29 cellular contexts compared by ENCODE assay signal in the genomic region with DNA sequence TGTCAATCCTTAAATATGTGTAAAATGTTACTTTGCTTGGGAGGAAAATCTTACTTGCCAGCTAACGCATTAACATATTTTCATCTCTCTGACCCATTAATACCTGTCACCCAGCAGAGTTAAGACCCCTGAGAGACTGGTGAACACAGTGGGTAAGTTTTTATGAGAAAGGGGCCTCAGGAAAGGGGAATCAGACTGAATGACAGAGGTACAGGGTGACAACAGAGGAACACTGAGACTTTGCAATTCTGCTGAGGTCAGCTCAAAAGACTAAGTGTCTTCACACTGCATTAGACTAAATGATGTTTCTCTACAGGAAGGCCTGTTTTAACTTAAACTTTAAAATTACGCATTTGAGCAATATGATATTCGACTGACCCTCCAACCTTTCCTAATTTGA.
"Had no signal": no experiment of that assay in that cellular context is flagged by ENCODE, and none has a peak within 500 bp of the region (broad histone marks: within the 10 kb centered on the region; RNA-seq: fewer than 3 reads in every experiment).

No MANE protein-coding gene starts in this region.

- H3K27ac Mint-ChIP-seq: activated CD4-positive, alpha-beta memory T cell treated with anti-CD3 and anti-CD28 coated beads for 36 hours; activated CD4-positive, alpha-beta T cell treated with anti-CD3 and anti-CD28 coated beads, Interleukin-2, amount 10 ng/mL, durations not matched to agents 7 days and 5 days; activated naive CD8-positive, alpha-beta T cell treated with anti-CD3 and anti-CD28 coated beads, Interleukin-2, amount 10 ng/mL, durations not matched to agents 7 days and 5 days; activated T-cell treated with anti-CD3 and anti-CD28 coated beads, Interleukin-2, amount 50 U/mL, for 72 hours; activated T-helper 2 cell treated with anti-CD3 and anti-CD28 coated beads, Interferon-gamma antibody, Interleukin-2, Interleukin-4, amounts not matched to agents 10 μg/mL and 5 μg/mL and 100 μg/mL, durations not matched to agents 14 hours and 24 hours and 36 hours had no signal

- H3K4me3 Mint-ChIP-seq: activated CD4-positive, alpha-beta memory T cell treated with anti-CD3 and anti-CD28 coated beads for 36 hours; activated CD4-positive, alpha-beta T cell treated with anti-CD3 and anti-CD28 coated beads, Interleukin-2, amount 10 ng/mL, durations not matched to agents 7 days and 5 days; activated naive CD8-positive, alpha-beta T cell treated with anti-CD3 and anti-CD28 coated beads, Interleukin-2, amount 10 ng/mL, durations not matched to agents 7 days and 5 days; activated T-cell treated with anti-CD3 and anti-CD28 coated beads, Interleukin-2, amount 50 U/mL, for 72 hours had no signal

- H3K4me3 ChIP-seq: adrenal gland, MG63, SJSA1 had no signal

- DNase-seq: activated CD4-positive, alpha-beta memory T cell treated with anti-CD3 and anti-CD28 coated beads for 36 hours; activated CD4-positive, alpha-beta T cell treated with anti-CD3 and anti-CD28 coated beads, Interleukin-2, amount 10 ng/mL, durations not matched to agents 7 days and 5 days; activated CD4-positive, CD25-positive, alpha-beta regulatory T cell; activated CD8-positive, alpha-beta memory T cell treated with anti-CD3 and anti-CD28 coated beads for 24 hours; activated naive CD4-positive, alpha-beta T cell treated with anti-CD3 and anti-CD28 coated beads, Interleukin-2, amount 50 U/mL, for 16 hours; activated naive CD8-positive, alpha-beta T cell treated with anti-CD3 and anti-CD28 coated beads, Interleukin-2, amount 10 ng/mL, durations not matched to agents 7 days and 5 days; activated T-cell treated with anti-CD3 and anti-CD28 coated beads, Interleukin-2, amount 50 U/mL, for 72 hours; adrenal gland; anterior cingulate cortex; cerebellar nuclear complex; MG63; MV-4-11; NCI-H1092 treated with DMSO at 0.1 percent for 48 hours; NCI-H1417 treated with DMSO at 0.1 percent for 48 hours; NCI-H1694; NCI-H2029; NCI-H2107; NCI-H2171 treated with DMSO at 0.1 percent for 48 hours; NCI-H345; NCI-H510A; NCI-H69; NK-92 treated with Interleukin-12 subunit alpha and Interleukin-12 subunit beta, amount 100 ng/mL, for 24 hours; PC-3; SHP77; T-helper 1 cell had no signal

- H3K4me1 ChIP-seq: adrenal gland, SJSA1 had no signal

- H3K27me3 Mint-ChIP-seq: activated naive CD8-positive, alpha-beta T cell treated with anti-CD3 and anti-CD28 coated beads, Interleukin-2, amount 10 ng/mL, durations not matched to agents 7 days and 5 days had no signal

- H3K4me1 Mint-ChIP-seq: activated CD4-positive, alpha-beta T cell treated with anti-CD3 and anti-CD28 coated beads, Interleukin-2, amount 10 ng/mL, durations not matched to agents 7 days and 5 days; activated naive CD8-positive, alpha-beta T cell treated with anti-CD3 and anti-CD28 coated beads, Interleukin-2, amount 10 ng/mL, durations not matched to agents 7 days and 5 days had no signal

- H3K36me3 Mint-ChIP-seq: activated CD4-positive, alpha-beta memory T cell treated with anti-CD3 and anti-CD28 coated beads for 36 hours; activated naive CD8-positive, alpha-beta T cell treated with anti-CD3 and anti-CD28 coated beads, Interleukin-2, amount 10 ng/mL, durations not matched to agents 7 days and 5 days had no signal

- H3K9me3 ChIP-seq: adrenal gland, MG63, SJSA1 had no signal

- FAIRE-seq: RCC 7860 had no signal

- H3K27ac ChIP-seq: adrenal gland, SJSA1, VCaP had no signal

- H3K36me3 ChIP-seq: adrenal gland, MG63, SJSA1 had no signal

- H3K9me3 Mint-ChIP-seq: activated CD4-positive, alpha-beta memory T cell treated with anti-CD3 and anti-CD28 coated beads for 36 hours; activated CD4-positive, alpha-beta T cell treated with anti-CD3 and anti-CD28 coated beads, Interleukin-2, amount 10 ng/mL, durations not matched to agents 7 days and 5 days; activated naive CD8-positive, alpha-beta T cell treated with anti-CD3 and anti-CD28 coated beads, Interleukin-2, amount 10 ng/mL, durations not matched to agents 7 days and 5 days; activated T-helper 2 cell treated with anti-CD3 and anti-CD28 coated beads, Interferon-gamma antibody, Interleukin-2, Interleukin-4, amounts not matched to agents 10 μg/mL and 5 μg/mL and 100 μg/mL, durations not matched to agents 14 hours and 24 hours and 36 hours had no signal

- ATAC-seq: activated T-cell treated with anti-CD3 and anti-CD28 coated beads, Interleukin-2, amount 50 U/mL, for 72 hours; PC-3 had no signal

- H3K27me3 ChIP-seq: adrenal gland, MG63, SJSA1 had no signal
